In genomic region chr19:49097453-49098288, GRCh38 we compare ENCODE assay signal across 8 cellular contexts. TPM values are rescaled to one million over a fixed set of nuclear protein-coding genes. Genes with fewer than 3 reads are reported as not detected.
DNase-seq lines count a peak whose midpoint lies in the region; ATAC-seq and TF ChIP-seq lines count a peak whose summit lies in the region.

No MANE protein-coding gene starts in this region.

- H3K18ac ChIP-seq in IMR-90 (ENCODE audit: low read depth, low read length) = no peak overlapping the region
- H3K18ac ChIP-seq in neuronal stem cell (ENCODE audit: low read length) = no peak overlapping the region

- WGBS in IMR-90 (ENCODE audit: extremely low coverage in 2 of 2, insufficient read length in 1 of 2), 2 experiments = 50% methylated on average over 1 of the region's 8 CpGs; no CpG with 5 or more reads in 1 of the 2 experiments
- WGBS in neuronal stem cell (ENCODE audit: extremely low coverage in 2 of 2, insufficient read length in 2 of 2, insufficient replicate concordance in 1 of 2), 2 donors = no CpG with 5 or more reads among the region's 8 CpGs

- H3K27ac ChIP-seq in IMR-90 (ENCODE audit: insufficient read depth, low read length) = no peak overlapping the region
- H3K27ac ChIP-seq in Peyer's patch = no peak overlapping the region
- H3K27ac ChIP-seq in fibroblast of lung (ENCODE audit: insufficient read depth, low read length) = no peak overlapping the region
- H3K27ac ChIP-seq in neuronal stem cell (replicated peaks; ENCODE audit: low read length) = no peak overlapping the region
- no peak overlapping the region for H3K27ac ChIP-seq in thoracic aorta

- ATAC-seq in IMR-90 (ENCODE audit: low read depth) (peak; percentile 97), thoracic aorta (ENCODE audit: insufficient number of reproducible peaks, low FRiP score, low read depth) (no peak), GM18519 (IDR thresholded peaks at IDR 0.05; ENCODE audit: low FRiP score, unreplicated experiment) (no peak)

- no peak overlapping the region for H3K14ac ChIP-seq in IMR-90 (replicated peaks; ENCODE audit: low read depth, low read length)
- H3K14ac ChIP-seq in neuronal stem cell (ENCODE audit: low read length) = no peak overlapping the region

- peaks cover 29% of the 10 kb centered on the region for H3K79me2 ChIP-seq in fibroblast of lung (ENCODE audit: control insufficient read depth, insufficient read depth, low read length)

- H4K20me1 ChIP-seq in IMR-90 (ENCODE audit: insufficient read depth, low read length) = peaks cover 70% of the 10 kb centered on the region
- H4K20me1 ChIP-seq in fibroblast of lung (ENCODE audit: control insufficient read depth, extremely low read depth, insufficient read depth, low read length) = no peaks in the 10 kb centered on the region

- H3K9me3 ChIP-seq in IMR-90 (ENCODE audit: control insufficient read depth, insufficient read depth, low read length) (no peaks in the 10 kb centered on the region), Peyer's patch (no peaks in the 10 kb centered on the region), fibroblast of lung (ENCODE audit: control insufficient read depth, insufficient read depth, low read depth, low read length) (no peaks in the 10 kb centered on the region), neuronal stem cell (replicated peaks in 1 of 2; ENCODE audit: control insufficient read depth in 2 of 2, insufficient read depth in 1 of 2, low read depth in 1 of 2, low read length in 2 of 2) (peaks cover 0 to 3% of the 10 kb centered on the region in 2 donors), thoracic aorta (no peaks in the 10 kb centered on the region)

- H3K4ac ChIP-seq in IMR-90 (ENCODE audit: low read depth, low read length) (no peak overlapping the region), neuronal stem cell (ENCODE audit: low read length) (no peak overlapping the region)

- H2AK5ac ChIP-seq in IMR-90 (ENCODE audit: low read depth, low read length) (no peak overlapping the region), neuronal stem cell (ENCODE audit: low read depth, low read length) (no peak overlapping the region)

- DNase-seq in DMS 273 treated with DMSO at 0.1 percent for 48 hours (lab: John Stamatoyannopoulos, UW) (peak; percentile 55), IMR-90 (peak; percentile 72), Peyer's patch (peak; percentile 59 to 84 (median 76)), fibroblast of lung (ENCODE audit: low read depth in 2 of 2) (peak; percentile 45 to 69), neuronal stem cell (ENCODE audit: low spot score) (peak; percentile 83), thoracic aorta (ENCODE audit: low spot score) (no peak)
- DNase-seq in activated T-cell treated with anti-CD3 and anti-CD28 coated beads, Interleukin-2, amount 50 U/mL, for 48 hours = peak; percentile 81 to 84

- H3K4me2 ChIP-seq in IMR-90 (ENCODE audit: low read depth, low read length) (no peak overlapping the region), fibroblast of lung (ENCODE audit: extremely low read depth, insufficient read depth, low read length) (no peak overlapping the region), neuronal stem cell (ENCODE audit: insufficient read depth, low read length, poor library complexity, severe bottlenecking) (no peak overlapping the region)

- in situ Hi-C loops in IMR-90 (cut with MboI; ENCODE audit: low sequenced_read_pairs) = loop anchor here (5.0 kb wide), 1 partner anchor 105 kb away; no protein-coding TSS in a partner anchor

- H3K27me3 ChIP-seq in IMR-90 (ENCODE audit: control insufficient read depth, insufficient read depth, low read length) = no peaks in the 10 kb centered on the region
- no peaks in the 10 kb centered on the region for H3K27me3 ChIP-seq in Peyer's patch
- H3K27me3 ChIP-seq in fibroblast of lung (ENCODE audit: control insufficient read depth, insufficient read depth, low read length) = no peaks in the 10 kb centered on the region
- H3K27me3 ChIP-seq in neuronal stem cell (ENCODE audit: control insufficient read depth in 3 of 3, insufficient read depth in 3 of 3, low read depth in 1 of 3, low read length in 3 of 3) = no peaks in the 10 kb centered on the region
- no peaks in the 10 kb centered on the region for H3K27me3 ChIP-seq in thoracic aorta (replicated peaks; ENCODE audit: insufficient read depth)

- no peak for TF ChIP-seq POLR2A in IMR-90 (IDR thresholded peaks at IDR 0.05; ENCODE audit: low read depth, low read length)
- no peak for TF ChIP-seq POLR2A in Peyer's patch (IDR thresholded peaks at IDR 0.05)

- H2BK5ac ChIP-seq in IMR-90 (ENCODE audit: low read depth, low read length, poor library complexity, severe bottlenecking) (no peak overlapping the region), neuronal stem cell (ENCODE audit: low read length) (no peak overlapping the region)

- H3K9me1 ChIP-seq in IMR-90 (ENCODE audit: insufficient read depth, low read length) = no peaks in the 10 kb centered on the region

- CTCF ChIA-PET in IMR-90 (lab: Yijun Ruan, JAX) = interaction anchor here (0.5 to 2.3 kb wide), 19 partner anchors 9 to 124 kb away, joined by 3 to 13 read pairs (median 5); partner anchors contain the start of gene LIN7B

- H2BK120ac ChIP-seq in IMR-90 (ENCODE audit: low read depth, low read length) (no peak overlapping the region), neuronal stem cell (ENCODE audit: low read depth, low read length) (no peak overlapping the region)

- no peak overlapping the region for H3K23ac ChIP-seq in IMR-90 (ENCODE audit: low read depth, low read length)
- H3K23ac ChIP-seq in neuronal stem cell (ENCODE audit: low read depth, low read length, poor library complexity) = no peak overlapping the region

- H3K36me3 ChIP-seq in IMR-90 (ENCODE audit: control insufficient read depth, insufficient read depth, low read length) (peaks cover 70% of the 10 kb centered on the region), Peyer's patch (peaks cover 0 to 100% (median 4%) of the 10 kb centered on the region in 3 donors), fibroblast of lung (ENCODE audit: control insufficient read depth, insufficient read depth, low read length) (peaks cover 34% of the 10 kb centered on the region), neuronal stem cell (replicated peaks in 1 of 2; ENCODE audit: control insufficient read depth in 2 of 2, insufficient read depth in 2 of 2, low read length in 2 of 2) (peaks cover 61 to 94% of the 10 kb centered on the region in 2 donors), thoracic aorta (peaks cover 71% of the 10 kb centered on the region)

- intact Hi-C loops in IMR-90 (cut with micrococcal nuclease) = loop anchor here (1.0 to 2.0 kb wide), 3 partner anchors 49 to 127 kb away; no protein-coding TSS in a partner anchor

- no peak overlapping the region for H2BK12ac ChIP-seq in neuronal stem cell (ENCODE audit: low read length)

- H2BK15ac ChIP-seq in IMR-90 (ENCODE audit: low read depth, low read length) (no peak overlapping the region), neuronal stem cell (ENCODE audit: low read length) (no peak overlapping the region)

- no peak overlapping the region for H3K4me3 ChIP-seq in IMR-90 (ENCODE audit: insufficient read depth, low read depth, low read length)
- H3K4me3 ChIP-seq in Peyer's patch = no peak overlapping the region
- no peak overlapping the region for H3K4me3 ChIP-seq in fibroblast of lung (replicated peaks in 1 of 4; ENCODE audit: control extremely low read depth in 1 of 4, insufficient read depth in 1 of 4, low read depth in 3 of 4, low read length in 4 of 4)
- no peak overlapping the region for H3K4me3 ChIP-seq in neuronal stem cell (ENCODE audit: low read length in 2 of 2)
- H3K4me3 ChIP-seq in thoracic aorta = no peak overlapping the region

- no peak overlapping the region for H3K56ac ChIP-seq in IMR-90 (ENCODE audit: extremely low read depth, insufficient read depth, low read length)

- TF ChIP-seq RAD21 in IMR-90 (IDR thresholded peaks at IDR 0.05; ENCODE audit: low read length) = peak; percentile 93

- no peak overlapping the region for H2AFZ ChIP-seq in IMR-90 (replicated peaks; ENCODE audit: low read length, poor library complexity)
- H2AFZ ChIP-seq in fibroblast of lung (ENCODE audit: low read length) = no peak overlapping the region
- H2AFZ ChIP-seq in neuronal stem cell (ENCODE audit: low read length) = no peak overlapping the region

- peaks cover 41 to 55% of the 10 kb centered on the region in 2 experiments for H3K79me1 ChIP-seq in IMR-90 (ENCODE audit: low read depth in 1 of 2, low read length in 2 of 2)
- peaks cover 13% of the 10 kb centered on the region for H3K79me1 ChIP-seq in neuronal stem cell (ENCODE audit: low read depth, low read length)

- H3K4me1 ChIP-seq in IMR-90 (ENCODE audit: control insufficient read depth, insufficient read depth, low read length) (no peaks in the 10 kb centered on the region), Peyer's patch (no peaks in the 10 kb centered on the region), fibroblast of lung (ENCODE audit: control insufficient read depth, extremely low read depth, insufficient read depth, low read length) (no peaks in the 10 kb centered on the region), neuronal stem cell (ENCODE audit: control insufficient read depth in 2 of 2, insufficient read depth in 1 of 2, low read depth in 1 of 2, low read length in 2 of 2) (no peaks in the 10 kb centered on the region), thoracic aorta (ENCODE audit: control insufficient read depth in 1 of 2, low read depth in 2 of 2) (no peaks in the 10 kb centered on the region)

- POLR2A ChIA-PET in IMR-90 (lab: Charles Lee; ENCODE audit: unreplicated experiment) = interaction anchor here (0.8 to 1.0 kb wide), 2 partner anchors 45 to 63 kb away, joined by 3 read pairs; no protein-coding TSS in a partner anchor

- H4K8ac ChIP-seq in IMR-90 (ENCODE audit: low read depth in 2 of 2, low read length in 2 of 2) (no peak overlapping the region), neuronal stem cell (ENCODE audit: low read depth, low read length) (no peak overlapping the region)

- H2BK20ac ChIP-seq in IMR-90 (ENCODE audit: low read depth, low read length) = no peak overlapping the region

- H4K5ac ChIP-seq in IMR-90 (ENCODE audit: low read depth, low read length) = no peak overlapping the region

- H4K91ac ChIP-seq in IMR-90 (ENCODE audit: insufficient read depth, low read depth, low read length) = no peak overlapping the region
- H4K91ac ChIP-seq in neuronal stem cell (ENCODE audit: low read depth, low read length, poor library complexity) = no peak overlapping the region

- peak overlapping the region; percentile 2 for H2AK9ac ChIP-seq in IMR-90 (replicated peaks; ENCODE audit: low read depth, low read length, poor library complexity)

- BruUV-seq in IMR-90 (replicated peaks; lab: Mats Ljungman, UMichigan) = no TSS peak

- no peak overlapping the region for H3K9ac ChIP-seq in IMR-90 (ENCODE audit: low read depth, low read length)
- no peak overlapping the region for H3K9ac ChIP-seq in fibroblast of lung (ENCODE audit: insufficient read depth, low read length)
- peak overlapping the region; percentile 56 for H3K9ac ChIP-seq in neuronal stem cell (ENCODE audit: low read depth, low read length, poor library complexity)

- TF ChIP-seq CTCF in IMR-90 (conservative IDR thresholded peaks at IDR 0.05; ENCODE audit: low read depth, low read length) (peak; percentile 92), Peyer's patch (IDR thresholded peaks at IDR 0.05) (peak; percentile 95 to 98 (median 97)), fibroblast of lung (conservative IDR thresholded peaks at IDR 0.05 in 1 of 2, IDR thresholded peaks at IDR 0.05 in 1 of 2; ENCODE audit: low read depth in 1 of 2, low read length in 2 of 2) (peak; percentile 98 to 100), thoracic aorta (IDR thresholded peaks at IDR 0.05) (peak; percentile 100)

- dilution Hi-C loops in IMR-90 (cut with HindIII; ENCODE audit: low sequenced_read_pairs, unreplicated experiment) = no loop called here

RNA-seq across cellular contexts. Expression of gene SNRNP70, which starts 12.4 kb away (rescaled TPM):
- total RNA-seq in IMR-90 (2012; rRNA removed) = 72.8 and 81.4 TPM in 2 replicates
- polyA plus RNA-seq in IMR-90 (2012; rRNA removed) = 200 and 344 TPM in 2 replicates
- polyA plus RNA-seq in IMR-90 (2012; cell fraction: cytosol; rRNA removed) = 133 and 172 TPM in 2 replicates
- 1,852 and 3,219 TPM in 2 replicates for polyA plus RNA-seq in IMR-90 (2012; cell fraction: nucleus; rRNA removed; ENCODE audit: low replicate concordance)
- total RNA-seq in Peyer's patch = 100 to 1,000 TPM; 240 to 520 (median 395) TPM
- 114 and 142 TPM in 2 replicates for total RNA-seq in fibroblast of lung
- polyA plus RNA-seq in fibroblast of lung = 72.2 and 83.0 TPM in 2 replicates
- polyA plus RNA-seq in fibroblast of lung (2012) = 120 and 181 TPM in 2 replicates
- polyA minus RNA-seq in fibroblast of lung (ENCODE audit: low replicate concordance) = 55.2 and 65.1 TPM in 2 replicates
- polyA plus RNA-seq in neuronal stem cell (2013, experiment 1 of 2) = 356 TPM
- polyA plus RNA-seq in neuronal stem cell (2013, experiment 2 of 2) = 365 TPM
- total RNA-seq in thoracic aorta = 100 to 1,000 TPM; 339 to 438 TPM

RNA-seq across cellular contexts. Expression of gene LIN7B, which starts 16.5 kb away (rescaled TPM):
- total RNA-seq in IMR-90 (2012; rRNA removed) (2.8 and 3.8 TPM in 2 replicates), Peyer's patch (10 to 100 TPM in 3 of 4 donors, not detected in 1; 13.5 to 29.4 (median 18.0) TPM), fibroblast of lung (8.0 and 10.9 TPM in 2 replicates), thoracic aorta (10 to 100 TPM in 1 of 2 donors, not detected in 1; 19.8 TPM)
- polyA plus RNA-seq in IMR-90 (2012; rRNA removed) (8.0 and 9.9 TPM in 2 replicates), fibroblast of lung (2.6 TPM in 2 replicates)
- polyA plus RNA-seq in IMR-90 (2012; cell fraction: cytosol; rRNA removed) = 13.4 and 19.1 TPM in 2 replicates
- 14.2 and 30.4 TPM in 2 replicates for polyA plus RNA-seq in IMR-90 (2012; cell fraction: nucleus; rRNA removed; ENCODE audit: low replicate concordance)
- polyA plus RNA-seq in fibroblast of lung (2012) = 5.5 and 6.9 TPM in 2 replicates
- 0.75 and 1.6 TPM in 2 replicates for polyA minus RNA-seq in fibroblast of lung (ENCODE audit: low replicate concordance)
- 3.6 TPM for polyA plus RNA-seq in neuronal stem cell (2013, experiment 1 of 2)
- polyA plus RNA-seq in neuronal stem cell (2013, experiment 2 of 2) = 3.0 TPM

RNA-seq across cellular contexts. Expression of gene C19orf73, which starts 21.3 kb away (rescaled TPM):
- total RNA-seq in IMR-90 (2012; rRNA removed) (0.28 TPM in 1 of 2 replicates, not detected in the other), Peyer's patch (1 to 10 TPM in 3 of 4 donors, not detected in 1; 3.6 to 6.1 (median 4.6) TPM), fibroblast of lung (0.51 and 0.83 TPM in 2 replicates), thoracic aorta (not detected)
- polyA plus RNA-seq in IMR-90 (2012; rRNA removed) (1.2 and 2.0 TPM in 2 replicates), fibroblast of lung (0.27 and 0.30 TPM in 2 replicates)
- 2.3 TPM in 2 replicates for polyA plus RNA-seq in IMR-90 (2012; cell fraction: cytosol; rRNA removed)
- 0.85 and 0.98 TPM in 2 replicates for polyA plus RNA-seq in IMR-90 (2012; cell fraction: nucleus; rRNA removed; ENCODE audit: low replicate concordance)
- 0.39 and 0.64 TPM in 2 replicates for polyA plus RNA-seq in fibroblast of lung (2012)
- not detected in 2 replicates for polyA minus RNA-seq in fibroblast of lung (ENCODE audit: low replicate concordance)
- 1.1 TPM for polyA plus RNA-seq in neuronal stem cell (2013, experiment 1 of 2)
- polyA plus RNA-seq in neuronal stem cell (2013, experiment 2 of 2) = 1.3 TPM

RNA-seq across cellular contexts. Expression of gene PPFIA3, which starts 21.7 kb away (rescaled TPM):
- total RNA-seq in IMR-90 (2012; rRNA removed) (0.83 and 0.90 TPM in 2 replicates), Peyer's patch (10 to 100 TPM; 12.7 to 24.8 (median 16.4) TPM), fibroblast of lung (0.77 and 1.3 TPM in 2 replicates), thoracic aorta (1 to 10 TPM; 2.7 to 5.0 TPM)
- polyA plus RNA-seq in IMR-90 (2012; rRNA removed) (1.9 and 2.4 TPM in 2 replicates), fibroblast of lung (0.37 and 0.62 TPM in 2 replicates)
- 1.5 and 2.9 TPM in 2 replicates for polyA plus RNA-seq in IMR-90 (2012; cell fraction: cytosol; rRNA removed)
- 5.7 and 7.5 TPM in 2 replicates for polyA plus RNA-seq in IMR-90 (2012; cell fraction: nucleus; rRNA removed; ENCODE audit: low replicate concordance)
- 1.0 and 1.1 TPM in 2 replicates for polyA plus RNA-seq in fibroblast of lung (2012)
- 0.59 and 2.8 TPM in 2 replicates for polyA minus RNA-seq in fibroblast of lung (ENCODE audit: low replicate concordance)
- 10.5 TPM for polyA plus RNA-seq in neuronal stem cell (2013, experiment 1 of 2)
- polyA plus RNA-seq in neuronal stem cell (2013, experiment 2 of 2) = 10.8 TPM

RNA-seq across cellular contexts. Expression of gene KCNA7, which starts 25.2 kb away (rescaled TPM):
- total RNA-seq in IMR-90 (2012; rRNA removed) (not detected in 2 replicates), Peyer's patch (not detected), fibroblast of lung (not detected in 2 replicates), thoracic aorta (not detected)
- polyA plus RNA-seq in IMR-90 (2012; rRNA removed) (0.02 TPM in 1 of 2 replicates, not detected in the other), fibroblast of lung (not detected in 2 replicates)
- not detected in 2 replicates for polyA plus RNA-seq in IMR-90 (2012; cell fraction: cytosol; rRNA removed)
- not detected in 2 replicates for polyA plus RNA-seq in IMR-90 (2012; cell fraction: nucleus; rRNA removed; ENCODE audit: low replicate concordance)
- polyA plus RNA-seq in fibroblast of lung (2012) = not detected in 2 replicates
- polyA minus RNA-seq in fibroblast of lung (ENCODE audit: low replicate concordance) = not detected in 2 replicates
- polyA plus RNA-seq in neuronal stem cell (2013, experiment 1 of 2) = not detected
- polyA plus RNA-seq in neuronal stem cell (2013, experiment 2 of 2) = not detected
